20 cellular contexts compared by ENCODE assay signal in genomic region chr12:11540615-11541014, GRCh38.
DNase-seq lines count a peak whose midpoint lies in the region; ATAC-seq, FAIRE-seq and TF ChIP-seq lines count a peak whose summit lies in the region.
"Had no signal": no experiment of that assay in that cellular context is flagged by ENCODE, and none has a peak within 500 bp of the region (broad histone marks: within the 10 kb centered on the region; RNA-seq: fewer than 3 reads in every experiment).

No MANE protein-coding gene starts in this region.

- no peak overlapping the region for H3K4me2 ChIP-seq in HepG2 (ENCODE audit: low read depth, low read length)
- H3K4me2 ChIP-seq: GM23338, SK-N-SH had no signal

- no peak overlapping the region for H3K9ac ChIP-seq in HepG2 (ENCODE audit: insufficient read depth, low read depth, low read length)
- H3K9ac ChIP-seq: SK-N-SH had no signal

- POLR2A ChIA-PET in HepG2 (lab: Yijun Ruan, JAX), result no interaction called here

- H3K4me3 ChIP-seq in HepG2 (replicated peaks in 1 of 3; ENCODE audit: insufficient read depth in 1 of 3, low read depth in 2 of 3, low read length in 3 of 3) (no peak overlapping the region), right lobe of liver (no peak overlapping the region), bronchial epithelial cell (ENCODE audit: low read depth, low read length) (no peak overlapping the region)
- H3K4me3 ChIP-seq: GM23338 had no signal

- no peak overlapping the region for H2AFZ ChIP-seq in HepG2 (ENCODE audit: low read length)
- H2AFZ ChIP-seq: GM23338 had no signal

- DNase-seq in HepG2 (ENCODE audit: low spot score) (no peak), right lobe of liver (no peak), HTR-8/SVneo (ENCODE audit: insufficient read length, low spot score) (no peak), bronchial epithelial cell (ENCODE audit: low read depth) (no peak), nucleus accumbens (lab: John Stamatoyannopoulos, UW) (no peak), SHP77 treated with DMSO at 0.1 percent for 48 hours (lab: John Stamatoyannopoulos, UW) (no peak), retina (no peak)
- DNase-seq: ACHN, Caco-2, GDM1, KG1, NCI-H1417, NCI-H187, NCI-H226, NCI-H524, SHP77, SK-N-SH had no signal

- CTCF ChIA-PET in HepG2 (lab: Yijun Ruan, JAX; ENCODE audit: low intra/inter-chr PET ratio, low total read pairs), result no interaction called here

- intact Hi-C loops in HepG2 (cut with micrococcal nuclease; ENCODE audit: unreplicated experiment), result no loop called here
- intact Hi-C loops in right lobe of liver (cut with DNase I), result no loop called here

- H3K36me3 ChIP-seq in HepG2 (replicated peaks in 1 of 2; ENCODE audit: control insufficient read depth in 1 of 2, insufficient read depth in 2 of 2, low read length in 2 of 2) (no peaks in the 10 kb centered on the region), right lobe of liver (no peaks in the 10 kb centered on the region), bronchial epithelial cell (ENCODE audit: control insufficient read depth, insufficient read depth, low read length) (no peaks in the 10 kb centered on the region)

- TF ChIP-seq EP300 in HepG2 (IDR thresholded peaks at IDR 0.05; ENCODE audit: low read depth in 2 of 2, low read length in 2 of 2) (no peak), HepG2 (CRISPR knock-in tag; IDR thresholded peaks at IDR 0.05; ENCODE audit: borderline replicate concordance) (no peak)

- H3K27ac ChIP-seq in HepG2 (ENCODE audit: extremely low read length, insufficient read depth, low read length), result no peak overlapping the region
- H3K27ac ChIP-seq in right lobe of liver, result no peak overlapping the region
- H3K27ac ChIP-seq: C4-2B had no signal

- no peaks in the 10 kb centered on the region for H4K20me1 ChIP-seq in HepG2 (ENCODE audit: insufficient read depth, low read length)

- H3K9me3 ChIP-seq in HepG2 (ENCODE audit: low read length) (no peaks in the 10 kb centered on the region), right lobe of liver (no peaks in the 10 kb centered on the region)
- H3K9me3 ChIP-seq: SK-N-SH had no signal

- BruUV-seq in HepG2 (replicated peaks; lab: Mats Ljungman, UMichigan), result no TSS peak

- FAIRE-seq in HepG2 (lab: Jason Lieb, UNC) (no peak), HTR-8/SVneo (lab: Jason Lieb, UNC) (peak; percentile 58), bronchial epithelial cell (lab: Jason Lieb, UNC) (peak; percentile 97)
- FAIRE-seq: GM19239 had no signal

- TF ChIP-seq CTCF in HepG2 (CRISPR knock-in tag; IDR thresholded peaks at IDR 0.05) (no peak), right lobe of liver (IDR thresholded peaks at IDR 0.05) (no peak), bronchial epithelial cell (IDR thresholded peaks at IDR 0.05; ENCODE audit: insufficient read depth, low read length, severe bottlenecking) (no peak)

- no peak for TF ChIP-seq RAD21 in HepG2 (CRISPR knock-in tag; IDR thresholded peaks at IDR 0.05)

- H3K27me3 ChIP-seq in HepG2 (ENCODE audit: control insufficient read depth in 1 of 2, insufficient read depth in 2 of 2, low read length in 2 of 2) (no peaks in the 10 kb centered on the region), right lobe of liver (no peaks in the 10 kb centered on the region), bronchial epithelial cell (ENCODE audit: control insufficient read depth, insufficient read depth, low read length) (peaks cover 4% of the 10 kb centered on the region)

- TF ChIP-seq POLR2A in HepG2 (IDR thresholded peaks at IDR 0.05; ENCODE audit: insufficient read depth in 1 of 2, low read depth in 2 of 2, low read length in 2 of 2) (no peak), right lobe of liver (IDR thresholded peaks at IDR 0.05) (no peak)

- ATAC-seq in HepG2, result no peak
- ATAC-seq in right lobe of liver, result no peak
- ATAC-seq: GM23338 had no signal

- in situ Hi-C loops in HepG2 (cut with HindIII; ENCODE audit: extremely low pct_ligation_motif_present, low pct_unique_long_range_greater_than_20kb), result no loop called here

- H3K79me2 ChIP-seq in HepG2 (ENCODE audit: insufficient read depth, low read length), result no peaks in the 10 kb centered on the region

- WGBS in HepG2 (ENCODE audit: low lambda C conversion rate), result 44% methylated on average over 4 of the region's 4 CpGs
- WGBS in right lobe of liver (ENCODE audit: insufficient coverage, low coverage, low lambda C conversion rate, missing lambda C conversion rate), result 74% methylated on average over 4 of the region's 4 CpGs

- H3K4me1 ChIP-seq in HepG2 (ENCODE audit: insufficient read depth, low read length), result no peaks in the 10 kb centered on the region
- no peaks in the 10 kb centered on the region for H3K4me1 ChIP-seq in right lobe of liver
- H3K4me1 ChIP-seq: Caco-2 had no signal

TF ChIP-seq in HepG2, 621 proteins besides CTCF, POLR2A, EP300 and RAD21:
- TF ChIP-seq ZKSCAN8 (CRISPR knock-in tag; IDR thresholded peaks at IDR 0.05; ENCODE audit: borderline replicate concordance), result no peak
- TF ChIP-seq XRCC5 (optimal IDR thresholded peaks at IDR 0.05; ENCODE audit: low read length), result no peak
- no peak for TF ChIP-seq ZNF605 (CRISPR knock-in tag; IDR thresholded peaks at IDR 0.05)
- TF ChIP-seq DZIP1 (CRISPR knock-in tag; IDR thresholded peaks at IDR 0.05), result no peak
- TF ChIP-seq FOXA1 (IDR thresholded peaks at IDR 0.05), result 0 out of 2 replicates have a peak, but pooled peaks have one; percentile 19
- no peak for TF ChIP-seq FOXA1 (CRISPR knock-in tag; IDR thresholded peaks at IDR 0.05)
- no peak for TF ChIP-seq ZNF138 (CRISPR knock-in tag; IDR thresholded peaks at IDR 0.05; ENCODE audit: low read depth)
